Comparison of ENCODE assay signal across 8 cellular contexts in genomic region chr4:158768577-158769174, GRCh38. TPM values are rescaled to one million over a fixed set of nuclear protein-coding genes. Genes with fewer than 3 reads are reported as not detected.
DNase-seq lines count a peak whose midpoint lies in the region; ATAC-seq and TF ChIP-seq lines count a peak whose summit lies in the region.

Gene FNIP2 (plus strand): TSS chr4:158769026. CDS start chr4:158769213, 187 bp downstream.

- WGBS in prostate gland, result 1% methylated on average over 21 of the region's 85 CpGs

- H4K20me1 ChIP-seq in MM.1S (ENCODE audit: insufficient read depth, low read length), result no peaks in the 10 kb centered on the region

- H3K4me2 ChIP-seq in MM.1S (ENCODE audit: low read depth, low read length), result peak within 1 kb of the TSS; percentile 72

- ATAC-seq in left ventricle myocardium superior, result peak; percentile 96
- peak; percentile 96 for ATAC-seq in upper lobe of right lung

- H3K4me1 ChIP-seq in HAP-1, result peaks cover 22% of the 10 kb centered on the region
- H3K4me1 ChIP-seq in MM.1S (ENCODE audit: low read length), result no peaks in the 10 kb centered on the region
- H3K4me1 ChIP-seq in prostate gland (replicated peaks), result no peaks in the 10 kb centered on the region
- H3K4me1 ChIP-seq in upper lobe of right lung, result peaks cover 30% of the 10 kb centered on the region

- in situ Hi-C loops in HAP-1 (cut with MboI; ENCODE audit: low sequenced_read_pairs), result no loop called here

- peak; percentile 53 for TF ChIP-seq POLR2A in prostate gland (IDR thresholded peaks at IDR 0.05)

- H2AFZ ChIP-seq in MM.1S (ENCODE audit: low read length), result peak within 1 kb of the TSS; percentile 71

- intact Hi-C loops in left ventricle myocardium superior (cut with micrococcal nuclease) (loop anchor here (5.0 kb wide), 1 partner anchor 36 kb away; no protein-coding TSS in a partner anchor), prostate gland (cut with DNase I) (loop anchor here (2.0 to 10.0 kb wide), 3 partner anchors 42 to 594 kb away; partner anchors contain the start of genes GASK1B and PPID), upper lobe of right lung (cut with DNase I) (no loop called here)

- DNase-seq in HAP-1 (ENCODE audit: low spot score in 2 of 2), result peak; percentile 55 to 81
- peak; percentile 76 for DNase-seq in MM.1S
- peak; percentile 61 for DNase-seq in T follicular helper cell (ENCODE audit: low read depth)
- DNase-seq in amygdala (lab: John Stamatoyannopoulos, UW), result peak; percentile 15 to 92 (median 74)
- DNase-seq in left ventricle myocardium superior, result peak; percentile 93
- DNase-seq in prostate gland (ENCODE audit: low spot score), result peak; percentile 72
- DNase-seq in upper lobe of right lung, result peak; percentile 92

- peak within 1 kb of the TSS; percentile 62 for H3K9ac ChIP-seq in MM.1S (ENCODE audit: low read length)

- peak within 1 kb of the TSS; percentile 71 for H3K4me3 ChIP-seq in GM08714 (ENCODE audit: low read length)
- H3K4me3 ChIP-seq in HAP-1, result peak within 1 kb of the TSS; percentile 73
- H3K4me3 ChIP-seq in MM.1S (ENCODE audit: low read length), result peak within 1 kb of the TSS; percentile 77
- peak within 1 kb of the TSS; percentile 56 to 79 for H3K4me3 ChIP-seq in prostate gland
- H3K4me3 ChIP-seq in upper lobe of right lung, result peak within 1 kb of the TSS; percentile 85

- TF ChIP-seq CTCF in MM.1S (IDR thresholded peaks at IDR 0.05; ENCODE audit: low read length), result no peak
- no peak for TF ChIP-seq CTCF in prostate gland (IDR thresholded peaks at IDR 0.05)
- TF ChIP-seq CTCF in upper lobe of right lung (IDR thresholded peaks at IDR 0.05), result no peak

- H3K9me3 ChIP-seq in HAP-1 (no peaks in the 10 kb centered on the region), MM.1S (replicated peaks; ENCODE audit: insufficient read depth, low read length) (no peaks in the 10 kb centered on the region), prostate gland (no peaks in the 10 kb centered on the region), upper lobe of right lung (no peaks in the 10 kb centered on the region)

- peaks cover 8% of the 10 kb centered on the region; the same call in 1 of the 2 replicates for H3F3A ChIP-seq in MM.1S (ENCODE audit: insufficient read depth, low read length)

- H3K36me3 ChIP-seq in HAP-1 (replicated peaks) (no peaks in the 10 kb centered on the region), MM.1S (replicated peaks; ENCODE audit: insufficient read depth, low read length) (no peaks in the 10 kb centered on the region), prostate gland (no peaks in the 10 kb centered on the region), upper lobe of right lung (no peaks in the 10 kb centered on the region)

- peaks cover 44% of the 10 kb centered on the region for H3K79me2 ChIP-seq in MM.1S (ENCODE audit: low read length)

- H3K9me2 ChIP-seq in MM.1S (replicated peaks; ENCODE audit: insufficient read depth, low read length), result no peaks in the 10 kb centered on the region

- H3K27ac ChIP-seq in MM.1S (ENCODE audit: low read length) (no peak within 1 kb of the TSS), prostate gland (peak within 1 kb of the TSS; percentile 76 to 84), upper lobe of right lung (peak within 1 kb of the TSS; percentile 89)

- no peaks in the 10 kb centered on the region for H3K27me3 ChIP-seq in HAP-1 (ENCODE audit: low read depth)
- no peaks in the 10 kb centered on the region for H3K27me3 ChIP-seq in MM.1S (replicated peaks; ENCODE audit: insufficient read depth, low read length)
- H3K27me3 ChIP-seq in prostate gland (replicated peaks; ENCODE audit: insufficient read depth), result no peaks in the 10 kb centered on the region
- H3K27me3 ChIP-seq in upper lobe of right lung, result no peaks in the 10 kb centered on the region

RNA-seq across cellular contexts. Expression of gene FNIP2, which starts in this region (rescaled TPM):
- total RNA-seq in left ventricle myocardium superior, result 50.7 TPM
- 10 to 100 TPM; 31.1 to 39.8 TPM for total RNA-seq in prostate gland
- 98.4 TPM for total RNA-seq in upper lobe of right lung
